In genomic region chr4:31538877-31539276, GRCh38 we compare ENCODE assay signal across 20 cellular contexts.
"Had no signal": no experiment of that assay in that cellular context is flagged by ENCODE, and none has a peak within 500 bp of the region (broad histone marks: within the 10 kb centered on the region; RNA-seq: fewer than 3 reads in every experiment).

No MANE protein-coding gene starts in this region.

- H3K27me3 Mint-ChIP-seq: activated naive CD8-positive, alpha-beta T cell treated with anti-CD3 and anti-CD28 coated beads for 36 hours; effector memory CD8-positive, alpha-beta T cell; naive thymus-derived CD8-positive, alpha-beta T cell; stimulated activated naive CD8-positive, alpha-beta T cell treated with anti-CD3 and anti-CD28 coated beads, Interleukin-15, Interleukin-2, amounts not matched to agents 100 ng/mL and 50 ng/mL, for 24 hours had no signal

- H3K4me1 Mint-ChIP-seq: activated naive CD8-positive, alpha-beta T cell treated with anti-CD3 and anti-CD28 coated beads for 36 hours; mesothelial cell of epicardium; naive thymus-derived CD8-positive, alpha-beta T cell had no signal

- H3K4me1 ChIP-seq: esophagus squamous epithelium, heart right ventricle, left lung, psoas muscle, tibial artery had no signal

- H3K36me3 Mint-ChIP-seq: activated naive CD8-positive, alpha-beta T cell treated with anti-CD3 and anti-CD28 coated beads for 36 hours; mesothelial cell of epicardium had no signal

- ATAC-seq: effector memory CD8-positive, alpha-beta T cell; left lung; naive thymus-derived CD8-positive, alpha-beta T cell; psoas muscle had no signal

- DNase-seq: activated CD4-positive, alpha-beta T cell treated with anti-CD3 and anti-CD28 coated beads for 4 hours; activated CD4-positive, alpha-beta T cell treated with anti-CD3 and anti-CD28 coated beads, Interleukin-2, amount 50 U/mL, for 48 hours; activated CD4-positive, CD25-positive, alpha-beta regulatory T cell; activated naive CD4-positive, alpha-beta T cell treated with Interleukin-2 at 50 U/mL for 16 hours; activated naive CD8-positive, alpha-beta T cell treated with anti-CD3 and anti-CD28 coated beads for 36 hours; activated T-cell treated with anti-CD3 and anti-CD28 coated beads, Interleukin-2, amount 50 U/mL, for 48 hours; central memory CD4-positive, alpha-beta T cell; effector memory CD8-positive, alpha-beta T cell; esophagus squamous epithelium; heart right ventricle; kidney glomerular epithelial cell; left lung; naive thymus-derived CD8-positive, alpha-beta T cell; stimulated activated CD4-positive, alpha-beta T cell treated with anti-CD3 and anti-CD28 coated beads, Interleukin-4, amount 100 ng/mL, for 24 hours; T1000; tibial artery had no signal

- H3K27me3 ChIP-seq: esophagus squamous epithelium, heart right ventricle, left lung, tibial artery had no signal

- H3K4me3 Mint-ChIP-seq: activated naive CD8-positive, alpha-beta T cell treated with anti-CD3 and anti-CD28 coated beads for 36 hours; effector memory CD8-positive, alpha-beta T cell; mesothelial cell of epicardium; naive thymus-derived CD8-positive, alpha-beta T cell; stimulated activated naive CD8-positive, alpha-beta T cell treated with anti-CD3 and anti-CD28 coated beads, Interleukin-15, Interleukin-2, amounts not matched to agents 100 ng/mL and 50 ng/mL, for 24 hours; T-helper 1 cell treated with Interleukin-12 subunit alpha and Interleukin-12 subunit beta and Interleukin-4 antibody, amounts not matched to agents 30 μg/mL and 1 μg/mL, for 36 hours had no signal

- H3K9me3 ChIP-seq: esophagus squamous epithelium, left lung, tibial artery had no signal

- H3K36me3 ChIP-seq: esophagus squamous epithelium, heart right ventricle, left lung, tibial artery had no signal

- H3K27ac Mint-ChIP-seq: activated naive CD8-positive, alpha-beta T cell treated with anti-CD3 and anti-CD28 coated beads for 36 hours; effector memory CD8-positive, alpha-beta T cell; mesothelial cell of epicardium; naive thymus-derived CD8-positive, alpha-beta T cell; stimulated activated naive CD8-positive, alpha-beta T cell treated with anti-CD3 and anti-CD28 coated beads, Interleukin-15, Interleukin-2, amounts not matched to agents 100 ng/mL and 50 ng/mL, for 24 hours; T-helper 1 cell treated with Interleukin-12 subunit alpha and Interleukin-12 subunit beta and Interleukin-4 antibody, amounts not matched to agents 30 μg/mL and 1 μg/mL, for 36 hours had no signal

- H3K4me3 ChIP-seq: esophagus squamous epithelium, heart right ventricle, left lung, psoas muscle, tibial artery had no signal

- H3K27ac ChIP-seq: esophagus squamous epithelium, heart right ventricle, left lung, psoas muscle, tibial artery had no signal
